ENCODE assay signal across 2 cellular contexts in the genomic region with DNA sequence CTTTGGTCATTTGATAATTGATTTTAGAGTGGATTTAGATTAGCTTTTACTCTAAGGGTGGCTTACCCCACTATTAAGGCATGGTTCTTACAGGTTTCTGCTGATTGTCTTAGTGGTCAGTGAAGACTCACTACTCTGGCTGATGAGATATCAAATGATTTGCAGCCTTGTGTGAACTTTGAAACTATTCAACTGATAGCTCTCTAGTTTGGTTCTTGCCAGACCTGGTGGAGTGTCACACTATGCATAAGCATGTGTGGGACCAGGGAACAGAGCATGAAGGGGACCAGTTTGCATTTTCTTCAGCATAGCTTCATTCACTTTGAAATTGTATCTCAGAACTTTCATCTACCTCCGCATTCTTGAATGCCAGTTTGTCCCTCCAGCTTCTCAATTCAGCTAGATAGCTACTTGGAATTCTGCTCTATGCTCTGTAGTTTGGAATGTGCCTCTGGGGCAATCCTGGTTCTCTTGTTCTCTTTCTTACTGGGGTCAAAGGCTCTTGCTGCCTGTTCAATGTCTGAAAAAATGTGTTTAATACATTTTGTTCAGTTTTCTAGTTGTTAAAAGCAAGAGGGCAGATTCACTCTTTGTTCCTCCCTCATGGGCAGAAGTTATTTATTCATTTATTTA.
TF ChIP-seq lines count a peak whose summit lies in the region.

No MANE protein-coding gene starts in this region.

TF ChIP-seq in A549, 52 proteins besides CTCF, POLR2A, EP300 and RAD21 (continued from another document):
- TF ChIP-seq, protein P1, sequence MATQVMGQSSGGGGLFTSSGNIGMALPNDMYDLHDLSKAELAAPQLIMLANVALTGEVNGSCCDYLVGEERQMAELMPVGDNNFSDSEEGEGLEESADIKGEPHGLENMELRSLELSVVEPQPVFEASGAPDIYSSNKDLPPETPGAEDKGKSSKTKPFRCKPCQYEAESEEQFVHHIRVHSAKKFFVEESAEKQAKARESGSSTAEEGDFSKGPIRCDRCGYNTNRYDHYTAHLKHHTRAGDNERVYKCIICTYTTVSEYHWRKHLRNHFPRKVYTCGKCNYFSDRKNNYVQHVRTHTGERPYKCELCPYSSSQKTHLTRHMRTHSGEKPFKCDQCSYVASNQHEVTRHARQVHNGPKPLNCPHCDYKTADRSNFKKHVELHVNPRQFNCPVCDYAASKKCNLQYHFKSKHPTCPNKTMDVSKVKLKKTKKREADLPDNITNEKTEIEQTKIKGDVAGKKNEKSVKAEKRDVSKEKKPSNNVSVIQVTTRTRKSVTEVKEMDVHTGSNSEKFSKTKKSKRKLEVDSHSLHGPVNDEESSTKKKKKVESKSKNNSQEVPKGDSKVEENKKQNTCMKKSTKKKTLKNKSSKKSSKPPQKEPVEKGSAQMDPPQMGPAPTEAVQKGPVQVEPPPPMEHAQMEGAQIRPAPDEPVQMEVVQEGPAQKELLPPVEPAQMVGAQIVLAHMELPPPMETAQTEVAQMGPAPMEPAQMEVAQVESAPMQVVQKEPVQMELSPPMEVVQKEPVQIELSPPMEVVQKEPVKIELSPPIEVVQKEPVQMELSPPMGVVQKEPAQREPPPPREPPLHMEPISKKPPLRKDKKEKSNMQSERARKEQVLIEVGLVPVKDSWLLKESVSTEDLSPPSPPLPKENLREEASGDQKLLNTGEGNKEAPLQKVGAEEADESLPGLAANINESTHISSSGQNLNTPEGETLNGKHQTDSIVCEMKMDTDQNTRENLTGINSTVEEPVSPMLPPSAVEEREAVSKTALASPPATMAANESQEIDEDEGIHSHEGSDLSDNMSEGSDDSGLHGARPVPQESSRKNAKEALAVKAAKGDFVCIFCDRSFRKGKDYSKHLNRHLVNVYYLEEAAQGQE (IDR thresholded peaks at IDR 0.05), result no peak
- TF ChIP-seq HOXB5 (CRISPR knock-in tag; IDR thresholded peaks at IDR 0.05) (no peak), ZC3H11A (IDR thresholded peaks at IDR 0.05) (no peak), KDM1A (IDR thresholded peaks at IDR 0.05; ENCODE audit: low read depth) (no peak), FOXS1 (CRISPR knock-in tag; IDR thresholded peaks at IDR 0.05) (no peak), RFX5 (IDR thresholded peaks at IDR 0.05) (no peak), NPAS2 (CRISPR knock-in tag; IDR thresholded peaks at IDR 0.05; ENCODE audit: borderline replicate concordance) (no peak), EHF (CRISPR knock-in tag; IDR thresholded peaks at IDR 0.05) (no peak), HOXA7 (CRISPR knock-in tag; IDR thresholded peaks at IDR 0.05) (no peak), ZNF302 (CRISPR knock-in tag; IDR thresholded peaks at IDR 0.05) (no peak), CBX2 (IDR thresholded peaks at IDR 0.05; ENCODE audit: borderline replicate concordance, low read depth) (no peak)
- TF ChIP-seq, protein P2, sequence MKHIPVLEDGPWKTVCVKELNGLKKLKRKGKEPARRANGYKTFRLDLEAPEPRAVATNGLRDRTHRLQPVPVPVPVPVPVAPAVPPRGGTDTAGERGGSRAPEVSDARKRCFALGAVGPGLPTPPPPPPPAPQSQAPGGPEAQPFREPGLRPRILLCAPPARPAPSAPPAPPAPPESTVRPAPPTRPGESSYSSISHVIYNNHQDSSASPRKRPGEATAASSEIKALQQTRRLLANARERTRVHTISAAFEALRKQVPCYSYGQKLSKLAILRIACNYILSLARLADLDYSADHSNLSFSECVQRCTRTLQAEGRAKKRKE (CRISPR knock-in tag; IDR thresholded peaks at IDR 0.05; ENCODE audit: low read depth), result no peak
- TF ChIP-seq, protein P3, sequence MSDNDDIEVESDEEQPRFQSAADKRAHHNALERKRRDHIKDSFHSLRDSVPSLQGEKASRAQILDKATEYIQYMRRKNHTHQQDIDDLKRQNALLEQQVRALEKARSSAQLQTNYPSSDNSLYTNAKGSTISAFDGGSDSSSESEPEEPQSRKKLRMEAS (IDR thresholded peaks at IDR 0.05), result no peak
- TF ChIP-seq, protein P4, sequence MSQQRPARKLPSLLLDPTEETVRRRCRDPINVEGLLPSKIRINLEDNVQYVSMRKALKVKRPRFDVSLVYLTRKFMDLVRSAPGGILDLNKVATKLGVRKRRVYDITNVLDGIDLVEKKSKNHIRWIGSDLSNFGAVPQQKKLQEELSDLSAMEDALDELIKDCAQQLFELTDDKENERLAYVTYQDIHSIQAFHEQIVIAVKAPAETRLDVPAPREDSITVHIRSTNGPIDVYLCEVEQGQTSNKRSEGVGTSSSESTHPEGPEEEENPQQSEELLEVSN (IDR thresholded peaks at IDR 0.05; ENCODE audit: borderline replicate concordance, low read depth), result no peak
TF ChIP-seq in A549: peak in this region for 0.

TF ChIP-seq in liver, 16 proteins besides CTCF, POLR2A, EP300 and RAD21 (continued from another document):
- TF ChIP-seq, protein P5, sequence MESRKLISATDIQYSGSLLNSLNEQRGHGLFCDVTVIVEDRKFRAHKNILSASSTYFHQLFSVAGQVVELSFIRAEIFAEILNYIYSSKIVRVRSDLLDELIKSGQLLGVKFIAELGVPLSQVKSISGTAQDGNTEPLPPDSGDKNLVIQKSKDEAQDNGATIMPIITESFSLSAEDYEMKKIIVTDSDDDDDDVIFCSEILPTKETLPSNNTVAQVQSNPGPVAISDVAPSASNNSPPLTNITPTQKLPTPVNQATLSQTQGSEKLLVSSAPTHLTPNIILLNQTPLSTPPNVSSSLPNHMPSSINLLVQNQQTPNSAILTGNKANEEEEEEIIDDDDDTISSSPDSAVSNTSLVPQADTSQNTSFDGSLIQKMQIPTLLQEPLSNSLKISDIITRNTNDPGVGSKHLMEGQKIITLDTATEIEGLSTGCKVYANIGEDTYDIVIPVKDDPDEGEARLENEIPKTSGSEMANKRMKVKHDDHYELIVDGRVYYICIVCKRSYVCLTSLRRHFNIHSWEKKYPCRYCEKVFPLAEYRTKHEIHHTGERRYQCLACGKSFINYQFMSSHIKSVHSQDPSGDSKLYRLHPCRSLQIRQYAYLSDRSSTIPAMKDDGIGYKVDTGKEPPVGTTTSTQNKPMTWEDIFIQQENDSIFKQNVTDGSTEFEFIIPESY (IDR thresholded peaks at IDR 0.05), result no peak
- TF ChIP-seq YY1 (IDR thresholded peaks at IDR 0.05) (peak; percentile 14), TAF1 (conservative IDR thresholded peaks at IDR 0.05) (no peak)
